21 cellular contexts compared by ENCODE assay signal in genomic region chr2:207902822-207903221, GRCh38.
DNase-seq lines count a peak whose midpoint lies in the region; ATAC-seq and TF ChIP-seq lines count a peak whose summit lies in the region.
"Had no signal": no experiment of that assay in that cellular context is flagged by ENCODE, and none has a peak within 500 bp of the region (broad histone marks: within the 10 kb centered on the region; RNA-seq: fewer than 3 reads in every experiment).

No MANE protein-coding gene starts in this region.

- no peak overlapping the region for H3K14ac ChIP-seq in neuronal stem cell (ENCODE audit: low read length)

- H3K36me3 Mint-ChIP-seq in natural killer cell treated with Interleukin-12 subunit alpha and Interleukin-12 subunit beta and Interleukin-15 and Interleukin-18, amount 100 ng/mL, for 72 hours = no peaks in the 10 kb centered on the region

- H3K18ac ChIP-seq in neuronal stem cell (ENCODE audit: low read length) = no peak overlapping the region

- H3K4me3 Mint-ChIP-seq in natural killer cell treated with Interleukin-12 subunit alpha and Interleukin-12 subunit beta and Interleukin-15 and Interleukin-18, amount 100 ng/mL, for 72 hours = no peak overlapping the region
- H3K4me3 Mint-ChIP-seq: CD4-positive, CD25-positive, alpha-beta regulatory T cell; HFFc6 had no signal

- H4K8ac ChIP-seq in neuronal stem cell (ENCODE audit: low read depth, low read length) = no peak overlapping the region

- H2BK15ac ChIP-seq in neuronal stem cell (ENCODE audit: low read length) = no peak overlapping the region

- POLR2A ChIA-PET in HEK293T (lab: Yijun Ruan, JAX) = no interaction called here

- H3K9me3 ChIP-seq in neuronal stem cell (replicated peaks in 1 of 2; ENCODE audit: control insufficient read depth in 2 of 2, insufficient read depth in 1 of 2, low read depth in 1 of 2, low read length in 2 of 2) = peaks cover 0 to 3% of the 10 kb centered on the region in 2 donors
- H3K9me3 ChIP-seq: MG63, Peyer's patch had no signal

- H3K4me1 ChIP-seq in neuronal stem cell (ENCODE audit: control insufficient read depth in 2 of 2, insufficient read depth in 1 of 2, low read depth in 1 of 2, low read length in 2 of 2) = peaks cover 28 to 39% of the 10 kb centered on the region in 2 donors
- H3K4me1 ChIP-seq: Peyer's patch had no signal

- no peaks in the 10 kb centered on the region for H3K36me3 ChIP-seq in neuronal stem cell (replicated peaks in 1 of 2; ENCODE audit: control insufficient read depth in 2 of 2, insufficient read depth in 2 of 2, low read length in 2 of 2)
- H3K36me3 ChIP-seq: MG63, Peyer's patch had no signal

- CTCF ChIA-PET in HEK293T (lab: Yijun Ruan, JAX) = no interaction called here

- no peak overlapping the region for H3K27ac Mint-ChIP-seq in natural killer cell treated with Interleukin-12 subunit alpha and Interleukin-12 subunit beta and Interleukin-15 and Interleukin-18, amount 100 ng/mL, for 72 hours
- H3K27ac Mint-ChIP-seq: CD4-positive, CD25-positive, alpha-beta regulatory T cell; HFFc6 had no signal

- no peaks in the 10 kb centered on the region for H3K9me3 Mint-ChIP-seq in natural killer cell treated with Interleukin-12 subunit alpha and Interleukin-12 subunit beta and Interleukin-15 and Interleukin-18, amount 100 ng/mL, for 72 hours
- H3K9me3 Mint-ChIP-seq: HFFc6 had no signal

- H4K91ac ChIP-seq in neuronal stem cell (ENCODE audit: low read depth, low read length, poor library complexity) = no peak overlapping the region

- H3K4me3 ChIP-seq in fibroblast of the aortic adventitia (ENCODE audit: low read depth, low read length) = no peak overlapping the region
- no peak overlapping the region for H3K4me3 ChIP-seq in neuronal stem cell (ENCODE audit: low read length in 2 of 2)
- H3K4me3 ChIP-seq: MG63, Peyer's patch had no signal

- no CpG with 5 or more reads among the region's 2 CpGs for WGBS in neuronal stem cell (ENCODE audit: extremely low coverage in 2 of 2, insufficient read length in 2 of 2, insufficient replicate concordance in 1 of 2), 2 donors

- no peaks in the 10 kb centered on the region for H3K27me3 Mint-ChIP-seq in natural killer cell treated with Interleukin-12 subunit alpha and Interleukin-12 subunit beta and Interleukin-15 and Interleukin-18, amount 100 ng/mL, for 72 hours
- H3K27me3 Mint-ChIP-seq: CD4-positive, CD25-positive, alpha-beta regulatory T cell had no signal

- TF ChIP-seq CTCF in fibroblast of the aortic adventitia (IDR thresholded peaks at IDR 0.05; ENCODE audit: insufficient read depth, low read length) = no peak

- H3K23ac ChIP-seq in neuronal stem cell (ENCODE audit: low read depth, low read length, poor library complexity) = no peak overlapping the region

- no peaks in the 10 kb centered on the region for H3K79me1 ChIP-seq in neuronal stem cell (ENCODE audit: low read depth, low read length)

- peak; percentile 7 for DNase-seq in NCI-H345 (lab: John Stamatoyannopoulos, UW)
- no peak for DNase-seq in NCI-H345 treated with DMSO at 0.1 percent for 48 hours (lab: John Stamatoyannopoulos, UW; ENCODE audit: unreplicated experiment)
- DNase-seq in NCI-H2227 treated with DMSO at 0.1 percent for 48 hours (lab: John Stamatoyannopoulos, UW) = peak; percentile 36
- peak; percentile 15 for DNase-seq in fibroblast of the aortic adventitia (ENCODE audit: low read depth)
- DNase-seq in neuronal stem cell (ENCODE audit: low spot score) = no peak
- DNase-seq in activated naive CD4-positive, alpha-beta T cell treated with Interleukin-2 at 50 U/mL for 16 hours = no peak
- DNase-seq in HEK293T (ENCODE audit: extremely low spot score) = no peak
- no peak for DNase-seq in natural killer cell treated with Interleukin-12 subunit alpha and Interleukin-12 subunit beta and Interleukin-15 and Interleukin-18, amount 100 ng/mL, for 72 hours (ENCODE audit: low spot score)
- DNase-seq: AML-193; CD4-positive, CD25-positive, alpha-beta regulatory T cell; EL; HFFc6; MG63; NCI-H1092 treated with DMSO at 0.1 percent for 48 hours; NCI-H1930; NCI-H226; NCI-H774; Peyer's patch; SHP77 had no signal

- no peaks in the 10 kb centered on the region for H3K27me3 ChIP-seq in neuronal stem cell (ENCODE audit: control insufficient read depth in 3 of 3, insufficient read depth in 3 of 3, low read depth in 1 of 3, low read length in 3 of 3)
- H3K27me3 ChIP-seq: MG63, Peyer's patch had no signal

- no peak overlapping the region for H2BK120ac ChIP-seq in neuronal stem cell (ENCODE audit: low read depth, low read length)

- no peak overlapping the region for H3K4me2 ChIP-seq in neuronal stem cell (ENCODE audit: insufficient read depth, low read length, poor library complexity, severe bottlenecking)
- H3K4me2 ChIP-seq: KMS-11 had no signal

- no peak overlapping the region for H2AFZ ChIP-seq in neuronal stem cell (ENCODE audit: low read length)

- ATAC-seq in natural killer cell treated with Interleukin-12 subunit alpha and Interleukin-12 subunit beta and Interleukin-15 and Interleukin-18, amount 100 ng/mL, for 72 hours = no peak
- ATAC-seq: SK-N-SH treated with all-trans-retinoic acid at 6 μM for 48 hours had no signal

- no peak overlapping the region for H2AK5ac ChIP-seq in neuronal stem cell (ENCODE audit: low read depth, low read length)

- no peaks in the 10 kb centered on the region for H3K4me1 Mint-ChIP-seq in natural killer cell treated with Interleukin-12 subunit alpha and Interleukin-12 subunit beta and Interleukin-15 and Interleukin-18, amount 100 ng/mL, for 72 hours (ENCODE audit: low read depth in 2 of 2)

- no peak overlapping the region for H2BK5ac ChIP-seq in neuronal stem cell (ENCODE audit: low read length)

- H3K9ac ChIP-seq in neuronal stem cell (ENCODE audit: low read depth, low read length, poor library complexity) = no peak overlapping the region
- H3K9ac ChIP-seq: KMS-11 had no signal

- no peak overlapping the region for H3K4ac ChIP-seq in neuronal stem cell (ENCODE audit: low read length)

- peak overlapping the region; percentile 96 for H3K27ac ChIP-seq in neuronal stem cell (replicated peaks; ENCODE audit: low read length)
- H3K27ac ChIP-seq: KMS-11, Peyer's patch had no signal

- no peak overlapping the region for H2BK12ac ChIP-seq in neuronal stem cell (ENCODE audit: low read length)

TF ChIP-seq in HEK293T, 16 proteins besides CTCF, POLR2A, EP300 and RAD21:
- TF ChIP-seq ZNF384 (IDR thresholded peaks at IDR 0.05) (no peak), ELF4 (IDR thresholded peaks at IDR 0.05) (no peak), BHLHE40 (IDR thresholded peaks at IDR 0.05; ENCODE audit: borderline replicate concordance) (no peak), SP1 (IDR thresholded peaks at IDR 0.05) (no peak), FOXA1 (IDR thresholded peaks at IDR 0.05) (no peak), NFRKB (IDR thresholded peaks at IDR 0.05) (no peak), L3MBTL2 (conservative IDR thresholded peaks at IDR 0.05) (no peak), TARDBP (IDR thresholded peaks at IDR 0.05) (no peak), HDGF (IDR thresholded peaks at IDR 0.05; ENCODE audit: borderline replicate concordance) (no peak)
- TF ChIP-seq, protein P1, sequence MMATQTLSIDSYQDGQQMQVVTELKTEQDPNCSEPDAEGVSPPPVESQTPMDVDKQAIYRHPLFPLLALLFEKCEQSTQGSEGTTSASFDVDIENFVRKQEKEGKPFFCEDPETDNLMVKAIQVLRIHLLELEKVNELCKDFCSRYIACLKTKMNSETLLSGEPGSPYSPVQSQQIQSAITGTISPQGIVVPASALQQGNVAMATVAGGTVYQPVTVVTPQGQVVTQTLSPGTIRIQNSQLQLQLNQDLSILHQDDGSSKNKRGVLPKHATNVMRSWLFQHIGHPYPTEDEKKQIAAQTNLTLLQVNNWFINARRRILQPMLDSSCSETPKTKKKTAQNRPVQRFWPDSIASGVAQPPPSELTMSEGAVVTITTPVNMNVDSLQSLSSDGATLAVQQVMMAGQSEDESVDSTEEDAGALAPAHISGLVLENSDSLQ (IDR thresholded peaks at IDR 0.05) = no peak

Comparison
In these comparisons a context has a peak if more than half of its experiments do, and no peak if none do; other contexts are left out.
1. DNase-seq: peak in NCI-H345 (single experiment), NCI-H2227 treated with DMSO at 0.1 percent for 48 hours (single experiment) and fibroblast of the aortic adventitia (single experiment); none in NCI-H345 treated with DMSO at 0.1 percent for 48 hours (single experiment), neuronal stem cell (single experiment), activated naive CD4-positive, alpha-beta T cell treated with Interleukin-2 at 50 U/mL for 16 hours (single experiment), HEK293T (single experiment) and natural killer cell treated with Interleukin-12 subunit alpha and Interleukin-12 subunit beta and Interleukin-15 and Interleukin-18, amount 100 ng/mL, for 72 hours (single experiment).